In the genomic region with DNA sequence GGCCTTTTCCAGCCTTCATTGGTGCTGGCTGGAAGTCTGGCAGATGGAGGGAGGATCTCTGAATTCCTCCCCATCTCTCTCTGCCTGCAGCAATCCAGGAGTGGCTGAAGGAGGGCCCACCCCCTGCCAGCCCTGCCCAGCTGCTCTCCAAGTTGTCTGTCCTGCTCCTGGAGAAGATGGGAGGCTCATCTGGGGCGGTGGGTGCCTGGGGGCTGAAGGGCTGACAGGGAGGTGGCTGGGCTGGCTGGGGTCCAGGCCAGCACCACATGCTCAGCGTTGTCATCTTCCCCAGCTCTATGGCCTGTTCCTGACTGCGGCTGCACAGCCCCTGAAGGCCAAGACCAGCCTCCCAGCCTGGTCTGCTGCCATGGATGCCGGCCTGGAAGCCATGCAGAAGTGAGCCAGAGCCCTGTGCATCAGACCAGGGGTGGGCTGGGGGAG, we compare ENCODE assay signal across 1 cellular context.
TF ChIP-seq lines count a peak whose summit lies in the region.

No MANE protein-coding gene starts in this region.

TF ChIP-seq in HepG2, 621 proteins besides CTCF, POLR2A, EP300 and RAD21:
- TF ChIP-seq PAF1 (CRISPR knock-in tag; IDR thresholded peaks at IDR 0.05): 0 out of 2 replicates have a peak, but pooled peaks have one; percentile 18
- TF ChIP-seq, protein P1, sequence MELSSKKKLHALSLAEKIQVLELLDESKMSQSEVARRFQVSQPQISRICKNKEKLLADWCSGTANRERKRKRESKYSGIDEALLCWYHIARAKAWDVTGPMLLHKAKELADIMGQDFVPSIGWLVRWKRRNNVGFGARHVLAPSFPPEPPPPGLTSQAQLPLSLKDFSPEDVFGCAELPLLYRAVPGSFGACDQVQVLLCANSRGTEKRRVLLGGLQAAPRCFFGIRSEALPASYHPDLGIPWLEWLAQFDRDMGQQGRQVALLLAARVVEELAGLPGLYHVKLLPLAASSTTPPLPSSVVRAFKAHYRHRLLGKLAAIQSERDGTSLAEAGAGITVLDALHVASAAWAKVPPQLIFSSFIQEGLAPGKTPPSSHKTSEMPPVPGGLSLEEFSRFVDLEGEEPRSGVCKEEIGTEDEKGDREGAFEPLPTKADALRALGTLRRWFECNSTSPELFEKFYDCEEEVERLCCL (CRISPR knock-in tag; IDR thresholded peaks at IDR 0.05; ENCODE audit: borderline replicate concordance): no peak
- no peak for TF ChIP-seq HHEX (CRISPR knock-in tag; IDR thresholded peaks at IDR 0.05)
- TF ChIP-seq MYC (CRISPR knock-in tag; IDR thresholded peaks at IDR 0.05; ENCODE audit: borderline replicate concordance): no peak
- no peak for TF ChIP-seq ZSCAN21 (CRISPR knock-in tag; IDR thresholded peaks at IDR 0.05; ENCODE audit: borderline replicate concordance)
- peak; percentile 59; the same call in 1 of the 2 replicates for TF ChIP-seq RBFOX2 (IDR thresholded peaks at IDR 0.05; ENCODE audit: low read depth, low read length)
- no peak for TF ChIP-seq MTF2 (CRISPR knock-in tag; IDR thresholded peaks at IDR 0.05; ENCODE audit: borderline replicate concordance)
- TF ChIP-seq ZFP82 (CRISPR knock-in tag; IDR thresholded peaks at IDR 0.05; ENCODE audit: borderline replicate concordance): no peak
- TF ChIP-seq MLX (CRISPR knock-in tag; IDR thresholded peaks at IDR 0.05): no peak
- peak; percentile 78 for TF ChIP-seq AGO2 (optimal IDR thresholded peaks at IDR 0.05; ENCODE audit: low read depth, low read length)
- no peak for TF ChIP-seq ZFP90 (CRISPR knock-in tag; IDR thresholded peaks at IDR 0.05; ENCODE audit: borderline replicate concordance)
- TF ChIP-seq NFRKB (IDR thresholded peaks at IDR 0.05): no peak
- TF ChIP-seq, protein P2, sequence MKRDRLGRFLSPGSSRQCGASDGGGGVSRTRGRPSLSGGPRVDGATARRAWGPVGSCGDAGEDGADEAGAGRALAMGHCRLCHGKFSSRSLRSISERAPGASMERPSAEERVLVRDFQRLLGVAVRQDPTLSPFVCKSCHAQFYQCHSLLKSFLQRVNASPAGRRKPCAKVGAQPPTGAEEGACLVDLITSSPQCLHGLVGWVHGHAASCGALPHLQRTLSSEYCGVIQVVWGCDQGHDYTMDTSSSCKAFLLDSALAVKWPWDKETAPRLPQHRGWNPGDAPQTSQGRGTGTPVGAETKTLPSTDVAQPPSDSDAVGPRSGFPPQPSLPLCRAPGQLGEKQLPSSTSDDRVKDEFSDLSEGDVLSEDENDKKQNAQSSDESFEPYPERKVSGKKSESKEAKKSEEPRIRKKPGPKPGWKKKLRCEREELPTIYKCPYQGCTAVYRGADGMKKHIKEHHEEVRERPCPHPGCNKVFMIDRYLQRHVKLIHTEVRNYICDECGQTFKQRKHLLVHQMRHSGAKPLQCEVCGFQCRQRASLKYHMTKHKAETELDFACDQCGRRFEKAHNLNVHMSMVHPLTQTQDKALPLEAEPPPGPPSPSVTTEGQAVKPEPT (CRISPR knock-in tag; IDR thresholded peaks at IDR 0.05; ENCODE audit: low read depth): no peak
- TF ChIP-seq ASH2L (IDR thresholded peaks at IDR 0.05; ENCODE audit: insufficient read length, low read depth, low read length): no peak
